Comparison of ENCODE assay signal across 1 cellular context in genomic region chr2:160932960-160933359, GRCh38.
A peak's percentile ranks its signal among the peaks of the same experiment; 100 is the strongest.
TF ChIP-seq lines count a peak whose summit lies in the region.

No MANE protein-coding gene starts in this region.

TF ChIP-seq in HepG2, 621 proteins besides CTCF, POLR2A, EP300 and RAD21 (continued from another document and continues in another):
- TF ChIP-seq THAP7 (CRISPR knock-in tag; IDR thresholded peaks at IDR 0.05) (no peak), MIER2 (CRISPR knock-in tag; IDR thresholded peaks at IDR 0.05) (no peak), KAT7 (CRISPR knock-in tag; IDR thresholded peaks at IDR 0.05; ENCODE audit: borderline replicate concordance) (no peak), KDM1A (CRISPR knock-in tag; IDR thresholded peaks at IDR 0.05) (no peak), SOX6 (IDR thresholded peaks at IDR 0.05) (no peak), SOX6 (CRISPR knock-in tag; IDR thresholded peaks at IDR 0.05) (peak; percentile 38; the same call in 1 of the 2 replicates), KDM5A (IDR thresholded peaks at IDR 0.05; ENCODE audit: borderline replicate concordance, low read length) (no peak), BCL3 (CRISPR knock-in tag; IDR thresholded peaks at IDR 0.05) (no peak), HDAC6 (IDR thresholded peaks at IDR 0.05; ENCODE audit: low read depth, low read length) (no peak), NFYC (CRISPR knock-in tag; IDR thresholded peaks at IDR 0.05) (no peak), ATF4 (CRISPR knock-in tag; IDR thresholded peaks at IDR 0.05) (peak in 1 of 2 experiments; percentile 68; a peak in 1 of 4 replicates), PRDM10 (CRISPR knock-in tag; IDR thresholded peaks at IDR 0.05; ENCODE audit: low read depth) (0 out of 2 replicates have a peak, but pooled peaks have one; percentile 59), ATF6 (CRISPR knock-in tag; conservative IDR thresholded peaks at IDR 0.05) (no peak), MED13 (CRISPR knock-in tag; IDR thresholded peaks at IDR 0.05) (no peak), YEATS2 (CRISPR knock-in tag; IDR thresholded peaks at IDR 0.05; ENCODE audit: borderline replicate concordance) (no peak), TBL1XR1 (IDR thresholded peaks at IDR 0.05; ENCODE audit: borderline replicate concordance, low read length, partially characterized antibody) (peak; percentile 10), TEAD3 (CRISPR knock-in tag; optimal IDR thresholded peaks at IDR 0.05; ENCODE audit: borderline replicate concordance) (peak; percentile 12), ZNF296 (CRISPR knock-in tag; conservative IDR thresholded peaks at IDR 0.05) (no peak), FOSL2 (CRISPR knock-in tag; IDR thresholded peaks at IDR 0.05) (peak; percentile 87), ATF1 (CRISPR knock-in tag; IDR thresholded peaks at IDR 0.05) (no peak), ZNF354B (CRISPR knock-in tag; IDR thresholded peaks at IDR 0.05) (no peak), KAT2B (IDR thresholded peaks at IDR 0.05; ENCODE audit: borderline replicate concordance, low read depth, low read length) (no peak), ZNF12 (CRISPR knock-in tag; IDR thresholded peaks at IDR 0.05) (peak; percentile 33; the same call in 1 of the 2 replicates), ZNF597 (CRISPR knock-in tag; IDR thresholded peaks at IDR 0.05) (no peak), ETV5 (CRISPR knock-in tag; IDR thresholded peaks at IDR 0.05; ENCODE audit: borderline replicate concordance) (no peak), SOX13 (IDR thresholded peaks at IDR 0.05) (no peak), SOX13 (CRISPR knock-in tag; conservative IDR thresholded peaks at IDR 0.05 in 1 of 2, IDR thresholded peaks at IDR 0.05 in 1 of 2) (peak in 1 of 2 experiments; percentile 69; a peak in 2 of 4 replicates), MAFF (IDR thresholded peaks at IDR 0.05; ENCODE audit: low read depth, low read length) (0 out of 2 replicates have a peak, but pooled peaks have one; percentile 15), ZNF331 (CRISPR knock-in tag; IDR thresholded peaks at IDR 0.05) (peak; percentile 23; the same call in 1 of the 2 replicates), ATF7 (IDR thresholded peaks at IDR 0.05) (no peak), ATF7 (CRISPR knock-in tag; IDR thresholded peaks at IDR 0.05) (no peak), POGK (CRISPR knock-in tag; conservative IDR thresholded peaks at IDR 0.05) (no peak), ZNF644 (CRISPR knock-in tag; IDR thresholded peaks at IDR 0.05; ENCODE audit: low read depth) (peak; percentile 23; the same call in 1 of the 2 replicates), PATZ1 (CRISPR knock-in tag; IDR thresholded peaks at IDR 0.05) (0 out of 2 replicates have a peak, but pooled peaks have one; percentile 24), HHEX (CRISPR knock-in tag; IDR thresholded peaks at IDR 0.05) (no peak), ZNF264 (CRISPR knock-in tag; IDR thresholded peaks at IDR 0.05) (no peak)
- TF ChIP-seq, protein P1, sequence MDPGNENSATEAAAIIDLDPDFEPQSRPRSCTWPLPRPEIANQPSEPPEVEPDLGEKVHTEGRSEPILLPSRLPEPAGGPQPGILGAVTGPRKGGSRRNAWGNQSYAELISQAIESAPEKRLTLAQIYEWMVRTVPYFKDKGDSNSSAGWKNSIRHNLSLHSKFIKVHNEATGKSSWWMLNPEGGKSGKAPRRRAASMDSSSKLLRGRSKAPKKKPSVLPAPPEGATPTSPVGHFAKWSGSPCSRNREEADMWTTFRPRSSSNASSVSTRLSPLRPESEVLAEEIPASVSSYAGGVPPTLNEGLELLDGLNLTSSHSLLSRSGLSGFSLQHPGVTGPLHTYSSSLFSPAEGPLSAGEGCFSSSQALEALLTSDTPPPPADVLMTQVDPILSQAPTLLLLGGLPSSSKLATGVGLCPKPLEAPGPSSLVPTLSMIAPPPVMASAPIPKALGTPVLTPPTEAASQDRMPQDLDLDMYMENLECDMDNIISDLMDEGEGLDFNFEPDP (CRISPR knock-in tag; conservative IDR thresholded peaks at IDR 0.05): no peak
- TF ChIP-seq, protein P2, sequence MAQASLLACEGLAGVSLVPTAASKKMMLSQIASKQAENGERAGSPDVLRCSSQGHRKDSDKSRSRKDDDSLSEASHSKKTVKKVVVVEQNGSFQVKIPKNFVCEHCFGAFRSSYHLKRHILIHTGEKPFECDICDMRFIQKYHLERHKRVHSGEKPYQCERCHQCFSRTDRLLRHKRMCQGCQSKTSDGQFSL (CRISPR knock-in tag; IDR thresholded peaks at IDR 0.05): no peak
- TF ChIP-seq, protein P3, sequence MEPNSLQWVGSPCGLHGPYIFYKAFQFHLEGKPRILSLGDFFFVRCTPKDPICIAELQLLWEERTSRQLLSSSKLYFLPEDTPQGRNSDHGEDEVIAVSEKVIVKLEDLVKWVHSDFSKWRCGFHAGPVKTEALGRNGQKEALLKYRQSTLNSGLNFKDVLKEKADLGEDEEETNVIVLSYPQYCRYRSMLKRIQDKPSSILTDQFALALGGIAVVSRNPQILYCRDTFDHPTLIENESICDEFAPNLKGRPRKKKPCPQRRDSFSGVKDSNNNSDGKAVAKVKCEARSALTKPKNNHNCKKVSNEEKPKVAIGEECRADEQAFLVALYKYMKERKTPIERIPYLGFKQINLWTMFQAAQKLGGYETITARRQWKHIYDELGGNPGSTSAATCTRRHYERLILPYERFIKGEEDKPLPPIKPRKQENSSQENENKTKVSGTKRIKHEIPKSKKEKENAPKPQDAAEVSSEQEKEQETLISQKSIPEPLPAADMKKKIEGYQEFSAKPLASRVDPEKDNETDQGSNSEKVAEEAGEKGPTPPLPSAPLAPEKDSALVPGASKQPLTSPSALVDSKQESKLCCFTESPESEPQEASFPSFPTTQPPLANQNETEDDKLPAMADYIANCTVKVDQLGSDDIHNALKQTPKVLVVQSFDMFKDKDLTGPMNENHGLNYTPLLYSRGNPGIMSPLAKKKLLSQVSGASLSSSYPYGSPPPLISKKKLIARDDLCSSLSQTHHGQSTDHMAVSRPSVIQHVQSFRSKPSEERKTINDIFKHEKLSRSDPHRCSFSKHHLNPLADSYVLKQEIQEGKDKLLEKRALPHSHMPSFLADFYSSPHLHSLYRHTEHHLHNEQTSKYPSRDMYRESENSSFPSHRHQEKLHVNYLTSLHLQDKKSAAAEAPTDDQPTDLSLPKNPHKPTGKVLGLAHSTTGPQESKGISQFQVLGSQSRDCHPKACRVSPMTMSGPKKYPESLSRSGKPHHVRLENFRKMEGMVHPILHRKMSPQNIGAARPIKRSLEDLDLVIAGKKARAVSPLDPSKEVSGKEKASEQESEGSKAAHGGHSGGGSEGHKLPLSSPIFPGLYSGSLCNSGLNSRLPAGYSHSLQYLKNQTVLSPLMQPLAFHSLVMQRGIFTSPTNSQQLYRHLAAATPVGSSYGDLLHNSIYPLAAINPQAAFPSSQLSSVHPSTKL (CRISPR knock-in tag; IDR thresholded peaks at IDR 0.05): peak; percentile 60; the same call in 1 of the 2 replicates
